In genomic region chr1:44100183-44100582, GRCh38 we compare ENCODE assay signal across 1 cellular context.
TF ChIP-seq lines count a peak whose summit lies in the region.

No MANE protein-coding gene starts in this region.

TF ChIP-seq in K562, 482 proteins besides CTCF, POLR2A, EP300 and RAD21 (continued from another document):
- TF ChIP-seq TARDBP (IDR thresholded peaks at IDR 0.05) (no peak), ZNF316 (IDR thresholded peaks at IDR 0.05) (peak; percentile 73), ZNF583 (CRISPR knock-in tag; IDR thresholded peaks at IDR 0.05) (no peak), ZKSCAN3 (CRISPR knock-in tag; IDR thresholded peaks at IDR 0.05) (no peak), MCM3 (IDR thresholded peaks at IDR 0.05) (no peak), ZNF277 (CRISPR knock-in tag; IDR thresholded peaks at IDR 0.05; ENCODE audit: borderline replicate concordance) (no peak), TRIM24 (IDR thresholded peaks at IDR 0.05) (peak in 1 of 2 experiments; percentile 54; a peak in 1 of 4 replicates), MIER1 (IDR thresholded peaks at IDR 0.05; ENCODE audit: low read depth) (no peak), UBTF (IDR thresholded peaks at IDR 0.05; ENCODE audit: borderline replicate concordance in 1 of 2, low read depth in 2 of 2, low read length in 2 of 2) (no peak), TCF15 (CRISPR knock-in tag; IDR thresholded peaks at IDR 0.05) (no peak), TGIF2 (CRISPR knock-in tag; IDR thresholded peaks at IDR 0.05) (no peak), IRF2 (CRISPR knock-in tag; IDR thresholded peaks at IDR 0.05) (no peak), CREB5 (CRISPR knock-in tag; IDR thresholded peaks at IDR 0.05) (no peak), SMARCA5 (IDR thresholded peaks at IDR 0.05) (no peak), RBM17 (IDR thresholded peaks at IDR 0.05; ENCODE audit: borderline replicate concordance, low read depth, low read length) (no peak), CREBBP (IDR thresholded peaks at IDR 0.05; ENCODE audit: low read depth, low read length) (no peak), THAP12 (CRISPR knock-in tag; IDR thresholded peaks at IDR 0.05) (no peak), RBM15 (IDR thresholded peaks at IDR 0.05; ENCODE audit: insufficient read depth, low read length) (no peak), XRCC5 (IDR thresholded peaks at IDR 0.05; ENCODE audit: low read depth, low read length) (no peak), ZNF431 (CRISPR knock-in tag; IDR thresholded peaks at IDR 0.05) (no peak), ZNF384 (IDR thresholded peaks at IDR 0.05; ENCODE audit: low read depth, low read length) (0 out of 2 replicates have a peak, but pooled peaks have one; percentile 39), CHD4 (IDR thresholded peaks at IDR 0.05; ENCODE audit: insufficient read depth, insufficient replicate concordance, low read depth, low read length, poor library complexity, severe bottlenecking) (no peak), ZNF551 (CRISPR knock-in tag; IDR thresholded peaks at IDR 0.05) (no peak), U2AF2 (optimal IDR thresholded peaks at IDR 0.05; ENCODE audit: low read depth, low read length) (no peak), MAFG (tag; conservative IDR thresholded peaks at IDR 0.05) (peak; percentile 29; the same call in 1 of the 2 replicates), HDAC8 (tag; IDR thresholded peaks at IDR 0.05) (no peak), ZNF785 (CRISPR knock-in tag; IDR thresholded peaks at IDR 0.05) (no peak), ZBTB33 (CRISPR knock-in tag; IDR thresholded peaks at IDR 0.05) (no peak), MEF2A (IDR thresholded peaks at IDR 0.05; ENCODE audit: control insufficient read depth, low read depth, low read length) (no peak), HDAC2 (IDR thresholded peaks at IDR 0.05) (no peak), MEF2D (tag; conservative IDR thresholded peaks at IDR 0.05; ENCODE audit: low read depth) (no peak), ADNP (tag; IDR thresholded peaks at IDR 0.05) (no peak), SMAD3 (CRISPR knock-in tag; conservative IDR thresholded peaks at IDR 0.05) (no peak), ILK (tag; IDR thresholded peaks at IDR 0.05; ENCODE audit: borderline replicate concordance, low read depth) (no peak), MAFF (IDR thresholded peaks at IDR 0.05; ENCODE audit: low read length) (no peak), ZZZ3 (IDR thresholded peaks at IDR 0.05) (no peak), C11orf30 (IDR thresholded peaks at IDR 0.05; ENCODE audit: low read depth) (peak; percentile 50; the same call in 1 of the 2 replicates), ZNF253 (CRISPR knock-in tag; conservative IDR thresholded peaks at IDR 0.05) (no peak)
